1 cellular context compared by ENCODE assay signal in the genomic region with DNA sequence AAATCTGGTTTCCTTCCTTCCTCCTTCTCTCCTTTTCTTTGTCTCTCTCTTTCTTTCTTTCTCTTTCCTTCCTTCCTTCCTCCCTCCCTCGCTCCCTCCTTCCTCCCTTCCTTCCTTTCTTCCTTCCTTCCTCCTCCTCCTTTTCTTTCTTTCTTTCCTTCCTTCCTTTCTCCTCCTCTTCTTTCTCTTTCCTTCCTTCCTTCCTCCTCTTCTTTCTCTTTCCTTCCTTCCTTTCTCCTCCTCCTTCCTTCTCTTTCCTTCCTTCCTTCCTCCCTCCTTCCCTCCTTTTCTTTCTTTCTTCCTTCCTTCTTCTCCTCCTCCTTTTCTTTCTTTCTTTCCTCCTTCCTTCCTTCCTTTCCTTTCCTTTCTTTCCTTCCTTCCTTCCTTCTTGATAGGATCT.
TF ChIP-seq lines count a peak whose summit lies in the region.

No MANE protein-coding gene starts in this region.

TF ChIP-seq in K562, 482 proteins besides CTCF, POLR2A, EP300 and RAD21 (continued from another document and continues in another):
- TF ChIP-seq, protein P1, sequence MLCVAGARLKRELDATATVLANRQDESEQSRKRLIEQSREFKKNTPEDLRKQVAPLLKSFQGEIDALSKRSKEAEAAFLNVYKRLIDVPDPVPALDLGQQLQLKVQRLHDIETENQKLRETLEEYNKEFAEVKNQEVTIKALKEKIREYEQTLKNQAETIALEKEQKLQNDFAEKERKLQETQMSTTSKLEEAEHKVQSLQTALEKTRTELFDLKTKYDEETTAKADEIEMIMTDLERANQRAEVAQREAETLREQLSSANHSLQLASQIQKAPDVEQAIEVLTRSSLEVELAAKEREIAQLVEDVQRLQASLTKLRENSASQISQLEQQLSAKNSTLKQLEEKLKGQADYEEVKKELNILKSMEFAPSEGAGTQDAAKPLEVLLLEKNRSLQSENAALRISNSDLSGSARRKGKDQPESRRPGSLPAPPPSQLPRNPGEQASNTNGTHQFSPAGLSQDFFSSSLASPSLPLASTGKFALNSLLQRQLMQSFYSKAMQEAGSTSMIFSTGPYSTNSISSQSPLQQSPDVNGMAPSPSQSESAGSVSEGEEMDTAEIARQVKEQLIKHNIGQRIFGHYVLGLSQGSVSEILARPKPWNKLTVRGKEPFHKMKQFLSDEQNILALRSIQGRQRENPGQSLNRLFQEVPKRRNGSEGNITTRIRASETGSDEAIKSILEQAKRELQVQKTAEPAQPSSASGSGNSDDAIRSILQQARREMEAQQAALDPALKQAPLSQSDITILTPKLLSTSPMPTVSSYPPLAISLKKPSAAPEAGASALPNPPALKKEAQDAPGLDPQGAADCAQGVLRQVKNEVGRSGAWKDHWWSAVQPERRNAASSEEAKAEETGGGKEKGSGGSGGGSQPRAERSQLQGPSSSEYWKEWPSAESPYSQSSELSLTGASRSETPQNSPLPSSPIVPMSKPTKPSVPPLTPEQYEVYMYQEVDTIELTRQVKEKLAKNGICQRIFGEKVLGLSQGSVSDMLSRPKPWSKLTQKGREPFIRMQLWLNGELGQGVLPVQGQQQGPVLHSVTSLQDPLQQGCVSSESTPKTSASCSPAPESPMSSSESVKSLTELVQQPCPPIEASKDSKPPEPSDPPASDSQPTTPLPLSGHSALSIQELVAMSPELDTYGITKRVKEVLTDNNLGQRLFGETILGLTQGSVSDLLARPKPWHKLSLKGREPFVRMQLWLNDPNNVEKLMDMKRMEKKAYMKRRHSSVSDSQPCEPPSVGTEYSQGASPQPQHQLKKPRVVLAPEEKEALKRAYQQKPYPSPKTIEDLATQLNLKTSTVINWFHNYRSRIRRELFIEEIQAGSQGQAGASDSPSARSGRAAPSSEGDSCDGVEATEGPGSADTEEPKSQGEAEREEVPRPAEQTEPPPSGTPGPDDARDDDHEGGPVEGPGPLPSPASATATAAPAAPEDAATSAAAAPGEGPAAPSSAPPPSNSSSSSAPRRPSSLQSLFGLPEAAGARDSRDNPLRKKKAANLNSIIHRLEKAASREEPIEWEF (CRISPR knock-in tag; IDR thresholded peaks at IDR 0.05): no peak
- TF ChIP-seq POLR2AphosphoS2 (IDR thresholded peaks at IDR 0.05; ENCODE audit: low read length): no peak
- no peak for TF ChIP-seq MTA2 (IDR thresholded peaks at IDR 0.05; ENCODE audit: low read depth)
- TF ChIP-seq ETV6 (IDR thresholded peaks at IDR 0.05; ENCODE audit: borderline replicate concordance in 1 of 2, low read depth in 2 of 2, low read length in 1 of 2): no peak
- no peak for TF ChIP-seq ETV6 (CRISPR knock-in tag; IDR thresholded peaks at IDR 0.05; ENCODE audit: borderline replicate concordance)
- TF ChIP-seq NFYB (IDR thresholded peaks at IDR 0.05; ENCODE audit: extremely low read depth, insufficient read length): no peak
- TF ChIP-seq ZNF324 (CRISPR knock-in tag; IDR thresholded peaks at IDR 0.05): no peak
- no peak for TF ChIP-seq ZNF316 (IDR thresholded peaks at IDR 0.05)
- TF ChIP-seq OTX1 (CRISPR knock-in tag; IDR thresholded peaks at IDR 0.05): peak; percentile 79; the same call in 1 of the 2 replicates
- TF ChIP-seq RBM22 (IDR thresholded peaks at IDR 0.05; ENCODE audit: low read depth, low read length, poor library complexity, severe bottlenecking): no peak
- no peak for TF ChIP-seq PCBP2 (IDR thresholded peaks at IDR 0.05; ENCODE audit: low read depth, low read length, poor library complexity, severe bottlenecking)
- TF ChIP-seq SUPT5H (IDR thresholded peaks at IDR 0.05): peak; percentile 52
- no peak for TF ChIP-seq RFX5 (IDR thresholded peaks at IDR 0.05; ENCODE audit: low read depth, low read length)
- TF ChIP-seq, protein P2, sequence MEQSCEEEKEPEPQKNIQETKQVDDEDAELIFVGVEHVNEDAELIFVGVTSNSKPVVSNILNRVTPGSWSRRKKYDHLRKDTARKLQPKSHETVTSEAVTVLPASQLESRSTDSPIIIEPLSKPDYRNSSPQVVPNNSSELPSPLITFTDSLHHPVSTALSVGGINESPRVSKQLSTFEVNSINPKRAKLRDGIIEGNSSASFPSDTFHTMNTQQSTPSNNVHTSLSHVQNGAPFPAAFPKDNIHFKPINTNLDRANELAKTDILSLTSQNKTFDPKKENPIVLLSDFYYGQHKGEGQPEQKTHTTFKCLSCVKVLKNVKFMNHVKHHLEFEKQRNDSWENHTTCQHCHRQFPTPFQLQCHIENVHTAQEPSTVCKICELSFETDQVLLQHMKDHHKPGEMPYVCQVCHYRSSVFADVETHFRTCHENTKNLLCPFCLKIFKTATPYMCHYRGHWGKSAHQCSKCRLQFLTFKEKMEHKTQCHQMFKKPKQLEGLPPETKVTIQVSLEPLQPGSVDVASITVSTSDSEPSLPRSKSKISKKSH (CRISPR knock-in tag; IDR thresholded peaks at IDR 0.05): no peak
- TF ChIP-seq HOXB6 (CRISPR knock-in tag; IDR thresholded peaks at IDR 0.05; ENCODE audit: borderline replicate concordance): no peak
- TF ChIP-seq, protein P3, sequence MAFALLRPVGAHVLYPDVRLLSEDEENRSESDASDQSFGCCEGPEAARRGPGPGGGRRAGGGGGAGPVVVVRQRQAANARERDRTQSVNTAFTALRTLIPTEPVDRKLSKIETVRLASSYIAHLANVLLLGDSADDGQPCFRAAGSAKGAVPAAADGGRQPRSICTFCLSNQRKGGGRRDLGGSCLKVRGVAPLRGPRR (CRISPR knock-in tag; IDR thresholded peaks at IDR 0.05): no peak
- no peak for TF ChIP-seq ZKSCAN8 (CRISPR knock-in tag; IDR thresholded peaks at IDR 0.05)
- no peak for TF ChIP-seq ZNF354B (CRISPR knock-in tag; IDR thresholded peaks at IDR 0.05)
- TF ChIP-seq, protein P4, sequence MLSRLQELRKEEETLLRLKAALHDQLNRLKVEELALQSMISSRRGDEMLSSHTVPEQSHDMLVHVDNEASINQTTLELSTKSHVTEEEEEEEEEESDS (CRISPR knock-in tag; IDR thresholded peaks at IDR 0.05): no peak
- TF ChIP-seq, protein P5, sequence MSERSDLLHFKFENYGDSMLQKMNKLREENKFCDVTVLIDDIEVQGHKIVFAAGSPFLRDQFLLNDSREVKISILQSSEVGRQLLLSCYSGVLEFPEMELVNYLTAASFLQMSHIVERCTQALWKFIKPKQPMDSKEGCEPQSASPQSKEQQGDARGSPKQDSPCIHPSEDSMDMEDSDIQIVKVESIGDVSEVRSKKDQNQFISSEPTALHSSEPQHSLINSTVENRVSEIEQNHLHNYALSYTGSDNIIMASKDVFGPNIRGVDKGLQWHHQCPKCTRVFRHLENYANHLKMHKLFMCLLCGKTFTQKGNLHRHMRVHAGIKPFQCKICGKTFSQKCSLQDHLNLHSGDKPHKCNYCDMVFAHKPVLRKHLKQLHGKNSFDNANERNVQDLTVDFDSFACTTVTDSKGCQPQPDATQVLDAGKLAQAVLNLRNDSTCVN (CRISPR knock-in tag; IDR thresholded peaks at IDR 0.05): peak; percentile 89
- TF ChIP-seq, protein P6, sequence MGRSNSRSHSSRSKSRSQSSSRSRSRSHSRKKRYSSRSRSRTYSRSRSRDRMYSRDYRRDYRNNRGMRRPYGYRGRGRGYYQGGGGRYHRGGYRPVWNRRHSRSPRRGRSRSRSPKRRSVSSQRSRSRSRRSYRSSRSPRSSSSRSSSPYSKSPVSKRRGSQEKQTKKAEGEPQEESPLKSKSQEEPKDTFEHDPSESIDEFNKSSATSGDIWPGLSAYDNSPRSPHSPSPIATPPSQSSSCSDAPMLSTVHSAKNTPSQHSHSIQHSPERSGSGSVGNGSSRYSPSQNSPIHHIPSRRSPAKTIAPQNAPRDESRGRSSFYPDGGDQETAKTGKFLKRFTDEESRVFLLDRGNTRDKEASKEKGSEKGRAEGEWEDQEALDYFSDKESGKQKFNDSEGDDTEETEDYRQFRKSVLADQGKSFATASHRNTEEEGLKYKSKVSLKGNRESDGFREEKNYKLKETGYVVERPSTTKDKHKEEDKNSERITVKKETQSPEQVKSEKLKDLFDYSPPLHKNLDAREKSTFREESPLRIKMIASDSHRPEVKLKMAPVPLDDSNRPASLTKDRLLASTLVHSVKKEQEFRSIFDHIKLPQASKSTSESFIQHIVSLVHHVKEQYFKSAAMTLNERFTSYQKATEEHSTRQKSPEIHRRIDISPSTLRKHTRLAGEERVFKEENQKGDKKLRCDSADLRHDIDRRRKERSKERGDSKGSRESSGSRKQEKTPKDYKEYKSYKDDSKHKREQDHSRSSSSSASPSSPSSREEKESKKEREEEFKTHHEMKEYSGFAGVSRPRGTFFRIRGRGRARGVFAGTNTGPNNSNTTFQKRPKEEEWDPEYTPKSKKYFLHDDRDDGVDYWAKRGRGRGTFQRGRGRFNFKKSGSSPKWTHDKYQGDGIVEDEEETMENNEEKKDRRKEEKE (IDR thresholded peaks at IDR 0.05; ENCODE audit: borderline replicate concordance in 1 of 2, control insufficient read depth in 1 of 2, low read depth in 2 of 2, low read length in 1 of 2): peak in 1 of 2 experiments; percentile 41; a peak in 1 of 4 replicates
- TF ChIP-seq TRIM28 (IDR thresholded peaks at IDR 0.05): no peak
- no peak for TF ChIP-seq HDAC6 (IDR thresholded peaks at IDR 0.05; ENCODE audit: low read depth, low read length)
- TF ChIP-seq, protein P7, sequence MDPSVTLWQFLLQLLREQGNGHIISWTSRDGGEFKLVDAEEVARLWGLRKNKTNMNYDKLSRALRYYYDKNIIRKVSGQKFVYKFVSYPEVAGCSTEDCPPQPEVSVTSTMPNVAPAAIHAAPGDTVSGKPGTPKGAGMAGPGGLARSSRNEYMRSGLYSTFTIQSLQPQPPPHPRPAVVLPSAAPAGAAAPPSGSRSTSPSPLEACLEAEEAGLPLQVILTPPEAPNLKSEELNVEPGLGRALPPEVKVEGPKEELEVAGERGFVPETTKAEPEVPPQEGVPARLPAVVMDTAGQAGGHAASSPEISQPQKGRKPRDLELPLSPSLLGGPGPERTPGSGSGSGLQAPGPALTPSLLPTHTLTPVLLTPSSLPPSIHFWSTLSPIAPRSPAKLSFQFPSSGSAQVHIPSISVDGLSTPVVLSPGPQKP (CRISPR knock-in tag; IDR thresholded peaks at IDR 0.05): no peak
- TF ChIP-seq, protein P8, sequence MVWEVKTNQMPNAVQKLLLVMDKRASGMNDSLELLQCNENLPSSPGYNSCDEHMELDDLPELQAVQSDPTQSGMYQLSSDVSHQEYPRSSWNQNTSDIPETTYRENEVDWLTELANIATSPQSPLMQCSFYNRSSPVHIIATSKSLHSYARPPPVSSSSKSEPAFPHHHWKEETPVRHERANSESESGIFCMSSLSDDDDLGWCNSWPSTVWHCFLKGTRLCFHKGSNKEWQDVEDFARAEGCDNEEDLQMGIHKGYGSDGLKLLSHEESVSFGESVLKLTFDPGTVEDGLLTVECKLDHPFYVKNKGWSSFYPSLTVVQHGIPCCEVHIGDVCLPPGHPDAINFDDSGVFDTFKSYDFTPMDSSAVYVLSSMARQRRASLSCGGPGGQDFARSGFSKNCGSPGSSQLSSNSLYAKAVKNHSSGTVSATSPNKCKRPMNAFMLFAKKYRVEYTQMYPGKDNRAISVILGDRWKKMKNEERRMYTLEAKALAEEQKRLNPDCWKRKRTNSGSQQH (CRISPR knock-in tag; IDR thresholded peaks at IDR 0.05): peak; percentile 91
- TF ChIP-seq SAFB (IDR thresholded peaks at IDR 0.05; ENCODE audit: borderline replicate concordance, low read depth, low read length): no peak
- no peak for TF ChIP-seq PHB2 (IDR thresholded peaks at IDR 0.05; ENCODE audit: low read depth)
- TF ChIP-seq, protein P9, sequence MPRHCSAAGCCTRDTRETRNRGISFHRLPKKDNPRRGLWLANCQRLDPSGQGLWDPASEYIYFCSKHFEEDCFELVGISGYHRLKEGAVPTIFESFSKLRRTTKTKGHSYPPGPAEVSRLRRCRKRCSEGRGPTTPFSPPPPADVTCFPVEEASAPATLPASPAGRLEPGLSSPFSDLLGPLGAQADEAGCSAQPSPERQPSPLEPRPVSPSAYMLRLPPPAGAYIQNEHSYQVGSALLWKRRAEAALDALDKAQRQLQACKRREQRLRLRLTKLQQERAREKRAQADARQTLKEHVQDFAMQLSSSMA (CRISPR knock-in tag; IDR thresholded peaks at IDR 0.05): no peak
- TF ChIP-seq, protein P10, sequence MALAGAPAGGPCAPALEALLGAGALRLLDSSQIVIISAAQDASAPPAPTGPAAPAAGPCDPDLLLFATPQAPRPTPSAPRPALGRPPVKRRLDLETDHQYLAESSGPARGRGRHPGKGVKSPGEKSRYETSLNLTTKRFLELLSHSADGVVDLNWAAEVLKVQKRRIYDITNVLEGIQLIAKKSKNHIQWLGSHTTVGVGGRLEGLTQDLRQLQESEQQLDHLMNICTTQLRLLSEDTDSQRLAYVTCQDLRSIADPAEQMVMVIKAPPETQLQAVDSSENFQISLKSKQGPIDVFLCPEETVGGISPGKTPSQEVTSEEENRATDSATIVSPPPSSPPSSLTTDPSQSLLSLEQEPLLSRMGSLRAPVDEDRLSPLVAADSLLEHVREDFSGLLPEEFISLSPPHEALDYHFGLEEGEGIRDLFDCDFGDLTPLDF (CRISPR knock-in tag; IDR thresholded peaks at IDR 0.05): no peak
- TF ChIP-seq ZNF717 (CRISPR knock-in tag; IDR thresholded peaks at IDR 0.05): no peak
- TF ChIP-seq, protein P11, sequence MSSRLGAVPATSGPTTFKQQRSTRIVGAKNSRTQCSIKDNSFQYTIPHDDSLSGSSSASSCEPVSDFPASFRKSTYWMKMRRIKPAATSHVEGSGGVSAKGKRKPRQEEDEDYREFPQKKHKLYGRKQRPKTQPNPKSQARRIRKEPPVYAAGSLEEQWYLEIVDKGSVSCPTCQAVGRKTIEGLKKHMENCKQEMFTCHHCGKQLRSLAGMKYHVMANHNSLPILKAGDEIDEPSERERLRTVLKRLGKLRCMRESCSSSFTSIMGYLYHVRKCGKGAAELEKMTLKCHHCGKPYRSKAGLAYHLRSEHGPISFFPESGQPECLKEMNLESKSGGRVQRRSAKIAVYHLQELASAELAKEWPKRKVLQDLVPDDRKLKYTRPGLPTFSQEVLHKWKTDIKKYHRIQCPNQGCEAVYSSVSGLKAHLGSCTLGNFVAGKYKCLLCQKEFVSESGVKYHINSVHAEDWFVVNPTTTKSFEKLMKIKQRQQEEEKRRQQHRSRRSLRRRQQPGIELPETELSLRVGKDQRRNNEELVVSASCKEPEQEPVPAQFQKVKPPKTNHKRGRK (tag; IDR thresholded peaks at IDR 0.05): peak; percentile 88
- no peak for TF ChIP-seq POU5F1 (IDR thresholded peaks at IDR 0.05; ENCODE audit: borderline replicate concordance, low read depth, low read length, partially characterized antibody)
- no peak for TF ChIP-seq MXI1 (IDR thresholded peaks at IDR 0.05; ENCODE audit: low read depth, low read length)
- no peak for TF ChIP-seq BRF1 (IDR thresholded peaks at IDR 0.05; ENCODE audit: borderline replicate concordance, extremely low read depth, insufficient read length)
- no peak for TF ChIP-seq NEUROD1 (IDR thresholded peaks at IDR 0.05; ENCODE audit: borderline replicate concordance, low read depth, low read length, partially characterized antibody)
- no peak for TF ChIP-seq KLF6 (CRISPR knock-in tag; IDR thresholded peaks at IDR 0.05; ENCODE audit: borderline replicate concordance)
- TF ChIP-seq ZNF436 (CRISPR knock-in tag; IDR thresholded peaks at IDR 0.05): no peak
- TF ChIP-seq PPARD (CRISPR knock-in tag; IDR thresholded peaks at IDR 0.05): no peak
- no peak for TF ChIP-seq KAT7 (CRISPR knock-in tag; IDR thresholded peaks at IDR 0.05; ENCODE audit: borderline replicate concordance)
- no peak for TF ChIP-seq DMBX1 (CRISPR knock-in tag; IDR thresholded peaks at IDR 0.05; ENCODE audit: borderline replicate concordance)
- no peak for TF ChIP-seq HDAC2 (IDR thresholded peaks at IDR 0.05)
- no peak for TF ChIP-seq ZNF561 (CRISPR knock-in tag; conservative IDR thresholded peaks at IDR 0.05)
- TF ChIP-seq, protein P12, sequence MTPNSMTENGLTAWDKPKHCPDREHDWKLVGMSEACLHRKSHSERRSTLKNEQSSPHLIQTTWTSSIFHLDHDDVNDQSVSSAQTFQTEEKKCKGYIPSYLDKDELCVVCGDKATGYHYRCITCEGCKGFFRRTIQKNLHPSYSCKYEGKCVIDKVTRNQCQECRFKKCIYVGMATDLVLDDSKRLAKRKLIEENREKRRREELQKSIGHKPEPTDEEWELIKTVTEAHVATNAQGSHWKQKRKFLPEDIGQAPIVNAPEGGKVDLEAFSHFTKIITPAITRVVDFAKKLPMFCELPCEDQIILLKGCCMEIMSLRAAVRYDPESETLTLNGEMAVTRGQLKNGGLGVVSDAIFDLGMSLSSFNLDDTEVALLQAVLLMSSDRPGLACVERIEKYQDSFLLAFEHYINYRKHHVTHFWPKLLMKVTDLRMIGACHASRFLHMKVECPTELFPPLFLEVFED (CRISPR knock-in tag; conservative IDR thresholded peaks at IDR 0.05): peak; percentile 92
